8 cellular contexts compared by ENCODE assay signal in the genomic region with DNA sequence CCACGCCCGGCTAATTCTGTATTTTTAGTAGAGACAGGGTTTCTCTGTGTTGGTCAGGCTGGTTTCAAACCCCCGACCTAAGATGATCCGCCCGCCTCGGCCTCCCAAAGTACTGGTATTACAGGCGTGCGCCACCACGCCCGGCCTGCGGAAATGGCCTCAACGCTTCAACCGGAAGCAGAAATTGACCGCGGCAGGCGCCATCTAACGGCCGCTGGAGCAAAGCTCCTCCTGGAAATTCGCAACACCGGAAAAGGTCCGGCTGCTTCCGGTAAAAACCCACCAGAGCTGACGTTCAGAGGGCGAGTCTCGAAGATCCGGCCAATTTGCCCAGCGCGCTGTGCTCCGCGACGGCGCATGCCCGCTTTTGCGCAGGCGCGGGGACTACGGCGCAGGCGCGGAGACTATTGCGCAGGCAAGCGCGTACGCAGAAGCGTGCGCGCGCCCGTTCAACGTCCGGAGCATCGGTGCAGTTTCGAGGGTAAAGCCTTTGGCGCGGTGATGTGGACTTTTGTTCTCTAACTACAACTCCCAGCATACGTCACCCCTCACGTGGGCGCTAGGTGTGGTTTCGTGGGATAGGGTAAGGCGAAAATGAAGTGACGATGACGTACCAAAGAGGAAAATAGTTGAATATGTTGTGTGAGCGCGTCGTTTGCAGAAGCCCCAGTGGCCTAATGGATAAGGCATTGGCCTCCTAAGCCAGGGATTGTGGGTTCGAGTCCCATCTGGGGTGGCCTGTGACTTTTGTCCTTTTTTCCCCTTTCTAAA. TPM values are rescaled to one million over a fixed set of nuclear protein-coding genes. Genes with fewer than 3 reads are reported as not detected.
DNase-seq lines count a peak whose midpoint lies in the region; ATAC-seq, FAIRE-seq and TF ChIP-seq lines count a peak whose summit lies in the region.

No MANE protein-coding gene starts in this region.

- peaks cover 4% of the 10 kb centered on the region for H3K27me3 Mint-ChIP-seq in Caco-2 (ENCODE audit: insufficient read depth, unreplicated experiment)
- peaks cover 7 to 10% of the 10 kb centered on the region in 2 donors for H3K27me3 Mint-ChIP-seq in effector memory CD8-positive, alpha-beta T cell
- no peaks in the 10 kb centered on the region for H3K27me3 Mint-ChIP-seq in memory B cell

- H3K4me3 Mint-ChIP-seq in Caco-2 (ENCODE audit: unreplicated experiment) (peak overlapping the region; percentile 89), memory B cell (peak overlapping the region; percentile 98)
- H3K4me3 Mint-ChIP-seq in effector memory CD8-positive, alpha-beta T cell: peak overlapping the region; percentile 99

- no TSS peak for BruUV-seq in Caco-2 (replicated peaks; lab: Mats Ljungman, UMichigan)

- no peaks in the 10 kb centered on the region for H3K9me3 ChIP-seq in Caco-2

- TF ChIP-seq CTCF in Caco-2 (IDR thresholded peaks at IDR 0.05; ENCODE audit: insufficient read depth in 1 of 2, low read depth in 1 of 2, low read length in 1 of 2, severe bottlenecking in 1 of 2, unreplicated experiment in 1 of 2): peak; percentile 53 to 90

- FAIRE-seq in HTR-8/SVneo (lab: Jason Lieb, UNC): peak; percentile 54

- ATAC-seq in GM21381 (IDR thresholded peaks at IDR 0.05; ENCODE audit: unreplicated experiment) (peak; percentile 89), memory B cell (ENCODE audit: low read depth) (peak; percentile 79)
- ATAC-seq in effector memory CD8-positive, alpha-beta T cell (replicated peaks): peak; percentile 82

- peak overlapping the region; percentile 76 for H3K4me3 ChIP-seq in Caco-2 (ENCODE audit: low read depth, low read length)

- intact Hi-C loops in Caco-2 (cut with micrococcal nuclease; ENCODE audit: unreplicated experiment): loop anchor here (1.0 to 10.0 kb wide), 8 partner anchors 19 to 1355 kb away; a partner anchor contains a TSS

- peaks cover 20% of the 10 kb centered on the region for H3K4me1 Mint-ChIP-seq in Caco-2 (ENCODE audit: low read depth, unreplicated experiment)
- peaks cover 24 to 31% of the 10 kb centered on the region in 2 donors for H3K4me1 Mint-ChIP-seq in effector memory CD8-positive, alpha-beta T cell (ENCODE audit: low read depth in 2 of 2)
- peaks cover 20% of the 10 kb centered on the region for H3K4me1 Mint-ChIP-seq in memory B cell

- peak; percentile 98 to 100 for DNase-seq in Caco-2
- DNase-seq in HTR-8/SVneo (ENCODE audit: insufficient read length, low spot score): peak; percentile 88
- peak; percentile 96 to 98 for DNase-seq in NOMO-1 (lab: John Stamatoyannopoulos, UW; ENCODE audit: unreplicated experiment in 2 of 2)
- DNase-seq in activated CD8-positive, alpha-beta memory T cell treated with anti-CD3 and anti-CD28 coated beads for 48 hours (ENCODE audit: low read depth in 2 of 3, low spot score in 2 of 3): peak; percentile 96 to 99 (median 98)
- peak; percentile 97 to 98 (median 97) for DNase-seq in effector memory CD8-positive, alpha-beta T cell
- peak; percentile 98 for DNase-seq in memory B cell (ENCODE audit: low spot score in 2 of 2)
- peak; percentile 97 for DNase-seq in stimulated activated CD8-positive, alpha-beta memory T cell treated with anti-CD3 and anti-CD28 coated beads, Interleukin-12 subunit alpha, Interleukin-12 subunit beta, amount 100 ng/mL, for 1 hour (ENCODE audit: low read depth)

- H3K36me3 Mint-ChIP-seq in Caco-2 (ENCODE audit: insufficient read depth, unreplicated experiment) (peaks cover 41% of the 10 kb centered on the region), memory B cell (peaks cover 4% of the 10 kb centered on the region)
- H3K36me3 Mint-ChIP-seq in effector memory CD8-positive, alpha-beta T cell (ENCODE audit: insufficient read depth): peaks cover 42% of the 10 kb centered on the region

- H3K27ac Mint-ChIP-seq in Caco-2 (ENCODE audit: unreplicated experiment) (peak overlapping the region; percentile 100), memory B cell (peak overlapping the region; percentile 100)
- H3K27ac Mint-ChIP-seq in effector memory CD8-positive, alpha-beta T cell: peak overlapping the region; percentile 100

- peaks cover 4% of the 10 kb centered on the region; the same call in 1 of the 2 replicates for H3K4me1 ChIP-seq in Caco-2

- no peaks in the 10 kb centered on the region for H3K36me3 ChIP-seq in Caco-2 (ENCODE audit: control insufficient read depth, insufficient read depth, low read length)

- no peaks in the 10 kb centered on the region for H3K27me3 ChIP-seq in Caco-2 (replicated peaks; ENCODE audit: control insufficient read depth, insufficient read depth, low read length)

- POLR2A ChIA-PET in Caco-2 (lab: Charles Lee): interaction anchor here (1.1 kb wide), 2 partner anchors 43 to 207 kb away, joined by 5 to 8 read pairs; a partner anchor contains a TSS

- CTCF ChIA-PET in Caco-2 (lab: Charles Lee): interaction anchor here (0.7 to 1.2 kb wide), 7 partner anchors 12 to 207 kb away, joined by 3 to 13 read pairs (median 4); a partner anchor contains a TSS

- H3K9me3 Mint-ChIP-seq in Caco-2 (ENCODE audit: unreplicated experiment) (peaks cover 10% of the 10 kb centered on the region), memory B cell (peaks cover 2% of the 10 kb centered on the region)
- H3K9me3 Mint-ChIP-seq in effector memory CD8-positive, alpha-beta T cell: peaks cover 4 to 7% of the 10 kb centered on the region in 2 donors

RNA-seq across cellular contexts. Expression of a gene that starts 0.9 kb away (rescaled TPM):
- 8.7 and 15.1 TPM in 2 replicates for total RNA-seq in Caco-2 (2022)

RNA-seq across cellular contexts. Expression of a gene that starts 19.5 kb away (rescaled TPM):
- total RNA-seq in Caco-2 (2022): 74.2 and 75.8 TPM in 2 replicates

Comparison
In these comparisons a context has a peak if more than half of its experiments do, and no peak if none do; other contexts are left out.
1. Peak in every context shown above with its lines: DNase-seq, ATAC-seq and H3K4me3 ChIP-seq.